ENCODE assay signal across 33 cellular contexts in genomic region chr2:166463640-166464039, GRCh38. TPM values are rescaled to one million over a fixed set of nuclear protein-coding genes. Genes with fewer than 3 reads are reported as not detected.
"Had no signal": no experiment of that assay in that cellular context is flagged by ENCODE, and none has a peak within 500 bp of the region (broad histone marks: within the 10 kb centered on the region; RNA-seq: fewer than 3 reads in every experiment).

No MANE protein-coding gene starts in this region.

- FAIRE-seq: endometrium, endothelial cell of umbilical vein, frontal cortex had no signal

- H3K4me3 ChIP-seq: ascending aorta, breast epithelium, cardiac muscle cell, colonic mucosa, heart left ventricle had no signal

- H3K27me3 ChIP-seq: ascending aorta, breast epithelium, cardiac muscle cell, colonic mucosa, heart left ventricle had no signal

- H3K9me3 ChIP-seq: ascending aorta, breast epithelium, colonic mucosa, heart left ventricle had no signal

- ATAC-seq: activated CD4-positive, alpha-beta T cell treated with anti-CD3 and anti-CD28 coated beads for 36 hours; activated CD8-positive, alpha-beta memory T cell treated with anti-CD3 and anti-CD28 coated beads, Interleukin-2, amount 10 ng/mL, durations not matched to agents 7 days and 5 days; activated CD8-positive, alpha-beta T cell treated with anti-CD3 and anti-CD28 coated beads, Interleukin-2, amount 10 ng/mL, durations not matched to agents 7 days and 5 days; activated naive CD4-positive, alpha-beta T cell treated with anti-CD3 and anti-CD28 coated beads, Interleukin-2, amount 50 U/mL, for 72 hours; esophagus mucosa; heart left ventricle had no signal

- H3K27ac ChIP-seq: ascending aorta, breast epithelium, cardiac muscle cell, colonic mucosa, heart left ventricle had no signal

- H3K36me3 ChIP-seq: ascending aorta, breast epithelium, cardiac muscle cell, colonic mucosa had no signal

- DNase-seq: activated CD4-positive, alpha-beta memory T cell treated with anti-CD3 and anti-CD28 coated beads for 36 hours; activated CD4-positive, alpha-beta T cell treated with anti-CD3 and anti-CD28 coated beads for 36 hours; activated CD4-positive, alpha-beta T cell treated with anti-CD3 and anti-CD28 coated beads, Interleukin-2, amount 10 ng/mL, durations not matched to agents 24 days and 14 days; activated CD4-positive, CD25-positive, alpha-beta regulatory T cell; activated CD4-positive, CD25-positive, alpha-beta regulatory T cell treated with anti-CD3 and anti-CD28 coated beads, Interleukin-2, amount 50 U/mL, for 72 hours; activated CD8-positive, alpha-beta memory T cell treated with anti-CD3 and anti-CD28 coated beads, Interleukin-2, amount 10 ng/mL, durations not matched to agents 7 days and 5 days; activated CD8-positive, alpha-beta memory T cell treated with anti-CD3 and anti-CD28 coated beads, Interleukin-2, amount 50 U/mL, for 4 hours; activated CD8-positive, alpha-beta T cell treated with anti-CD3 and anti-CD28 coated beads, Interleukin-2, amount 10 ng/mL, durations not matched to agents 7 days and 5 days; activated gamma-delta T cell; activated naive CD4-positive, alpha-beta T cell; activated naive CD4-positive, alpha-beta T cell treated with anti-CD3 and anti-CD28 coated beads, Interleukin-2, amount 10 ng/mL, durations not matched to agents 7 days and 5 days; activated naive CD8-positive, alpha-beta T cell treated with anti-CD3 and anti-CD28 coated beads, Interleukin-2, amount 10 ng/mL, durations not matched to agents 7 days and 5 days; activated T-cell treated with anti-CD3 and anti-CD28 coated beads, Interleukin-2, amount 50 U/mL, for 1 hour; activated T-cell treated with anti-CD3 and anti-CD28 coated beads, Interleukin-2, amount 50 U/mL, for 48 hours; central memory CD4-positive, alpha-beta T cell; cerebellar nuclear complex; colonic mucosa; effector CD8-positive, alpha-beta T cell; glutamatergic neuron; heart left ventricle; T-helper 2 cell had no signal

- H3K4me1 ChIP-seq: ascending aorta, breast epithelium, colonic mucosa, heart left ventricle had no signal

RNA-seq across cellular contexts. Expression of gene SCN7A, which starts 30.4 kb away (rescaled TPM):
- total RNA-seq: activated CD4-positive, alpha-beta memory T cell treated with anti-CD3 and anti-CD28 coated beads for 36 hours; activated CD4-positive, alpha-beta T cell treated with anti-CD3 and anti-CD28 coated beads for 36 hours; activated CD4-positive, alpha-beta T cell treated with anti-CD3 and anti-CD28 coated beads, Interleukin-2, amount 10 ng/mL, durations not matched to agents 24 days and 14 days; activated CD8-positive, alpha-beta memory T cell treated with anti-CD3 and anti-CD28 coated beads for 36 hours; activated CD8-positive, alpha-beta memory T cell treated with anti-CD3 and anti-CD28 coated beads, Interleukin-2, amount 10 ng/mL, durations not matched to agents 7 days and 5 days; activated CD8-positive, alpha-beta T cell treated with anti-CD3 and anti-CD28 coated beads, Interleukin-2, amount 10 ng/mL, durations not matched to agents 7 days and 5 days; activated naive CD4-positive, alpha-beta T cell treated with anti-CD3 and anti-CD28 coated beads, Interleukin-2, amount 50 U/mL, for 72 hours; activated naive CD8-positive, alpha-beta T cell treated with anti-CD3 and anti-CD28 coated beads, Interleukin-2, amount 10 ng/mL, durations not matched to agents 7 days and 5 days; activated T-helper 1 cell treated with anti-CD3 and anti-CD28 coated beads, Interleukin-12 subunit alpha, Interleukin-12 subunit beta, Interleukin-2, Interleukin-4 antibody, amounts not matched to agents 30 ng/mL and 10 ng/mL and 1 ng/mL, durations not matched to agents 14 hours and 24 hours and 36 hours; dermis microvascular lymphatic vessel endothelial cell; endothelial cell of umbilical vein; T-helper 1 cell treated with Interleukin-12 subunit alpha and Interleukin-12 subunit beta and Interleukin-4 antibody, amounts not matched to agents 30 ng/mL and 1 ng/mL, for 36 hours had no signal
- polyA plus RNA-seq: endothelial cell of umbilical vein had no signal
